ENCODE assay signal across 1 cellular context in genomic region chr19:41933131-41933458, GRCh38.
A peak's percentile ranks its signal among the peaks of the same experiment; 100 is the strongest.
TF ChIP-seq lines count a peak whose summit lies in the region.

No MANE protein-coding gene starts in this region.

TF ChIP-seq in HepG2, 621 proteins besides CTCF, POLR2A, EP300 and RAD21:
- TF ChIP-seq ZNF496 (CRISPR knock-in tag; IDR thresholded peaks at IDR 0.05; ENCODE audit: insufficient replicate concordance) (no peak), EZH2 (conservative IDR thresholded peaks at IDR 0.05; ENCODE audit: low read depth, low read length) (0 out of 2 replicates have a peak, but pooled peaks have one; percentile 8)
